8 cellular contexts compared by ENCODE assay signal in the genomic region with DNA sequence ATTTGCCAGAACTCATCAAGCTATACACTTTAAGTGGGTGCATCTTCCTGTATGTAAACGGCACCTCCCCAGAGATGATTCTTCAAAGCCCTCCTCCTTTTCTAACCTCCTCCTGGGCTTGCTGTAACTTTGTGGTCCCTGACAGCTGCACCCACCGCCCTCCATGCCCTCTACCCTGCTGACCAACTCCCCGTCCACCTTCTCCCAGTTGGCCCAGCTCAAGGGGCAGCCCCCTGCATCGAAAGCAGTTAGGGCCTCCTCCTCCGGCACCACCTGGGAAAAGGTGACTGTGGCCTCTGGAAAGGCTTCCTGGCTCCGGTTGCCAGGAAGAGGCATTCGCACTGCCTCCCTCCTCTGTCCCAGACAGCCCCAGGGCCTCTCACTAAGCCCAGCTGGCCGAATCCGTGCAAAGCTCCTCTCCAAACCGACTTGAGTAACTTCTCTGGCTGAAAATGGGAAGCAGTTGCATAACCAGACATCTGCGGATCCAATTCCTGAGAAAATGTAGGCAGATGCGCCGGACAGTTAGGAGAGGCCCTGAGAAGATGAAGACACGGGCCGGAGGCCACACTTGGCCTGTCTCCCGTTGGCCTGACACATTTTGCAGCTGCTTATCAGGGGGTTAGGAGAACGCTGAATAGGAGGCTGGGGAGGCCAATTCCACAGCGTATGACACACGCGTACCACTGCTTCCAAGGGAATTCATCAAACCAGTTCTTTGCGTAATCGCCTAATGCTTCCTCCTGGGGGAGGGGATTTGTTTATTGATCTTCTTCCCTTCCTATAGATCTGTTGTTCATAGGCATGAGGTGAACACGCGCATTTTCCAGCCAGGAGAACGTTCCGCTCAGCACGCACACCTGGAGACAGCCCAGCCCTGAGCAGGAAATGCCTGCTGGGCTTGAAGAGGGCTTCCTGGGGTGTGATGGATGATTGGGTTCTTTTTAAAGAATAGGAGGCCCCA. TPM values are rescaled to one million over a fixed set of nuclear protein-coding genes. Genes with fewer than 3 reads are reported as not detected.
DNase-seq lines count a peak whose midpoint lies in the region; ATAC-seq and TF ChIP-seq lines count a peak whose summit lies in the region.

No MANE protein-coding gene starts in this region.

- TF ChIP-seq CTCF in gastrocnemius medialis (IDR thresholded peaks at IDR 0.05 in 4 of 5, conservative IDR thresholded peaks at IDR 0.05 in 1 of 5): no peak

- H3K4me3 ChIP-seq in SJSA1 (no peak overlapping the region), gastrocnemius medialis (no peak overlapping the region)

- H3K9me3 ChIP-seq in SJSA1 (replicated peaks) (no peaks in the 10 kb centered on the region), gastrocnemius medialis (no peaks in the 10 kb centered on the region)

- H3K4me1 ChIP-seq in SJSA1 (replicated peaks) (peaks cover 26% of the 10 kb centered on the region), gastrocnemius medialis (peaks cover 4 to 8% of the 10 kb centered on the region in 2 donors)

- DNase-seq in ELR (ENCODE audit: low read depth) (peak; percentile 98), SJSA1 (ENCODE audit: low read depth in 1 of 2, low spot score in 2 of 2) (peak; percentile 26 to 45), cardiac septum (ENCODE audit: low spot score) (peak; percentile 87), gastrocnemius medialis (peak; percentile 76 to 91), C1 segment of cervical spinal cord (lab: John Stamatoyannopoulos, UW) (no peak), SK-N-DZ (ENCODE audit: low spot score) (no peak)
- no peak for DNase-seq in stimulated activated CD4-positive, alpha-beta T cell treated with anti-CD3 and anti-CD28 coated beads, Interleukin-15, amount 100 ng/mL, for 24 hours

- H3K36me3 ChIP-seq in SJSA1 (no peaks in the 10 kb centered on the region), gastrocnemius medialis (no peaks in the 10 kb centered on the region)

- H3K27me3 ChIP-seq in SJSA1 (replicated peaks) (no peaks in the 10 kb centered on the region), gastrocnemius medialis (peaks cover 0 to 9% (median 7%) of the 10 kb centered on the region in 3 donors)

- TF ChIP-seq POLR2A in gastrocnemius medialis (IDR thresholded peaks at IDR 0.05): no peak

- H3K27ac ChIP-seq in SJSA1 (0 out of 2 replicates have a peak overlapping the region, but pooled peaks have one; percentile 13), gastrocnemius medialis (peak overlapping the region; percentile 73 to 83 (median 80))

- ATAC-seq in gastrocnemius medialis (peak; percentile 95), HG03460 (IDR thresholded peaks at IDR 0.05; ENCODE audit: unreplicated experiment) (no peak)

- intact Hi-C loops in cardiac septum (cut with DNase I): no loop called here
- intact Hi-C loops in gastrocnemius medialis (cut with DNase I; ENCODE audit: low total_unique reads): no loop called here

- in situ Hi-C loops in gastrocnemius medialis (cut with MboI; ENCODE audit: low sequenced_read_pairs in 4 of 4): no loop called here

RNA-seq across cellular contexts. Expression of gene COL6A2, which starts 48.7 kb away (rescaled TPM):
- 310 and 333 TPM in 2 replicates for total RNA-seq in SJSA1 (2014; rRNA removed; shearing (Covaris generic))
- total RNA-seq in cardiac septum: 157 TPM
- total RNA-seq in gastrocnemius medialis: 100 to 1,000 TPM in 2 of 4 donors, 10 to 100 TPM in 2; 44.0 to 141 (median 88.4) TPM
- 11.0 and 15.4 TPM in 2 replicates for polyA plus RNA-seq in SK-N-DZ (2014; cell fraction: cytosol; rRNA removed)
- 88.2 and 111 TPM in 2 replicates for polyA plus RNA-seq in SK-N-DZ (2014; cell fraction: nucleus; rRNA removed)

Comparison
In these comparisons a context has a peak if more than half of its experiments do, and no peak if none do; other contexts are left out.
1. DNase-seq: peak in ELR (single experiment), SJSA1 (2 of 2), cardiac septum (single experiment) and gastrocnemius medialis (2 of 2); none in C1 segment of cervical spinal cord (0 of 14), SK-N-DZ (single experiment) and stimulated activated CD4-positive, alpha-beta T cell treated with anti-CD3 and anti-CD28 coated beads, Interleukin-15, amount 100 ng/mL, for 24 hours (single experiment).